11 cellular contexts compared by ENCODE assay signal in genomic region chr9:10045598-10045997, GRCh38.
DNase-seq lines count a peak whose midpoint lies in the region; ATAC-seq and TF ChIP-seq lines count a peak whose summit lies in the region.
"Had no signal": no experiment of that assay in that cellular context is flagged by ENCODE, and none has a peak within 500 bp of the region (broad histone marks: within the 10 kb centered on the region; RNA-seq: fewer than 3 reads in every experiment).

No MANE protein-coding gene starts in this region.

- intact Hi-C loops in stomach (cut with DNase I; ENCODE audit: low total_unique reads), result no loop called here

- no peaks in the 10 kb centered on the region for H3K36me3 Mint-ChIP-seq in neural progenitor cell
- H3K36me3 Mint-ChIP-seq: activated naive CD8-positive, alpha-beta T cell treated with anti-CD3 and anti-CD28 coated beads, Interleukin-2, amount 10 ng/mL, durations not matched to agents 7 days and 5 days had no signal

- H3K27ac Mint-ChIP-seq in neural progenitor cell, result no peak overlapping the region
- H3K27ac Mint-ChIP-seq: activated naive CD8-positive, alpha-beta T cell treated with anti-CD3 and anti-CD28 coated beads, Interleukin-2, amount 10 ng/mL, durations not matched to agents 7 days and 5 days had no signal

- H3K9me3 Mint-ChIP-seq in neural progenitor cell, result no peaks in the 10 kb centered on the region
- H3K9me3 Mint-ChIP-seq: activated naive CD8-positive, alpha-beta T cell treated with anti-CD3 and anti-CD28 coated beads, Interleukin-2, amount 10 ng/mL, durations not matched to agents 7 days and 5 days had no signal

- H3K27me3 ChIP-seq in neural progenitor cell, result no peaks in the 10 kb centered on the region
- no peaks in the 10 kb centered on the region for H3K27me3 ChIP-seq in stomach

- no peaks in the 10 kb centered on the region for H3F3A ChIP-seq in neural progenitor cell (ENCODE audit: low read depth)

- no peak overlapping the region for H2AFZ ChIP-seq in neural progenitor cell (replicated peaks)

- H3K9ac ChIP-seq in neural progenitor cell, result no peak overlapping the region

- no peaks in the 10 kb centered on the region for H3K36me3 ChIP-seq in neural progenitor cell
- H3K36me3 ChIP-seq in stomach, result no peaks in the 10 kb centered on the region

- no peaks in the 10 kb centered on the region for H4K20me1 ChIP-seq in neural progenitor cell (ENCODE audit: low read depth)

- H3K79me2 ChIP-seq in neural progenitor cell (ENCODE audit: low read depth), result no peaks in the 10 kb centered on the region

- H3K4me3 ChIP-seq in neural progenitor cell, result no peak overlapping the region
- no peak overlapping the region for H3K4me3 ChIP-seq in stomach

- no peak for ATAC-seq in GM21515 (IDR thresholded peaks at IDR 0.05; ENCODE audit: unreplicated experiment)

- DNase-seq in DMS 273 (lab: John Stamatoyannopoulos, UW; ENCODE audit: unreplicated experiment) (peak; percentile 57), DMS 273 treated with DMSO at 0.1 percent for 48 hours (lab: John Stamatoyannopoulos, UW) (no peak), NCI-H446 (lab: John Stamatoyannopoulos, UW) (peak; percentile 21 to 82), dedifferentiated amniotic fluid mesenchymal stem cell (ENCODE audit: extremely low spot score) (peak; percentile 20), neural progenitor cell (ENCODE audit: low spot score) (no peak), stomach (no peak), retina (no peak)
- DNase-seq: 8988T; activated naive CD8-positive, alpha-beta T cell treated with anti-CD3 and anti-CD28 coated beads, Interleukin-2, amount 10 ng/mL, durations not matched to agents 7 days and 5 days; islet precursor cell had no signal

- peaks cover 4% of the 10 kb centered on the region for H3K4me1 Mint-ChIP-seq in neural progenitor cell
- H3K4me1 Mint-ChIP-seq: activated naive CD8-positive, alpha-beta T cell treated with anti-CD3 and anti-CD28 coated beads, Interleukin-2, amount 10 ng/mL, durations not matched to agents 7 days and 5 days had no signal

- whole genome bisulfite sequencing in stomach, 5 donors, result 0 to 31% (median 28%) methylated on average over 2 of the region's 2 CpGs

- peak; percentile 42 for TF ChIP-seq CTCF in neural progenitor cell (IDR thresholded peaks at IDR 0.05)
- TF ChIP-seq CTCF in stomach (IDR thresholded peaks at IDR 0.05), result no peak

- H3K4me2 ChIP-seq in neural progenitor cell, result no peak overlapping the region

- H3K4me1 ChIP-seq in neural progenitor cell (no peaks in the 10 kb centered on the region), stomach (no peaks in the 10 kb centered on the region)

- TF ChIP-seq EP300 in stomach (IDR thresholded peaks at IDR 0.05), result no peak

- H3K4me3 Mint-ChIP-seq in neural progenitor cell, result no peak overlapping the region
- H3K4me3 Mint-ChIP-seq: activated naive CD8-positive, alpha-beta T cell treated with anti-CD3 and anti-CD28 coated beads, Interleukin-2, amount 10 ng/mL, durations not matched to agents 7 days and 5 days had no signal

- H3K9me3 ChIP-seq in neural progenitor cell (ENCODE audit: low read depth), result no peaks in the 10 kb centered on the region
- no peaks in the 10 kb centered on the region for H3K9me3 ChIP-seq in stomach

- no peak for TF ChIP-seq POLR2A in stomach (IDR thresholded peaks at IDR 0.05)

- no peak overlapping the region for H3K27ac ChIP-seq in neural progenitor cell
- no peak overlapping the region for H3K27ac ChIP-seq in stomach

- no peaks in the 10 kb centered on the region for H3K27me3 Mint-ChIP-seq in neural progenitor cell (ENCODE audit: insufficient read depth, low read depth)
- H3K27me3 Mint-ChIP-seq: activated naive CD8-positive, alpha-beta T cell treated with anti-CD3 and anti-CD28 coated beads, Interleukin-2, amount 10 ng/mL, durations not matched to agents 7 days and 5 days had no signal

Comparison
In these comparisons a context has a peak if more than half of its experiments do, and no peak if none do; other contexts are left out.
1. DNase-seq: peak in DMS 273 (single experiment), NCI-H446 (2 of 2) and dedifferentiated amniotic fluid mesenchymal stem cell (single experiment); none in DMS 273 treated with DMSO at 0.1 percent for 48 hours (single experiment), neural progenitor cell (single experiment), stomach (single experiment) and retina (single experiment).